In the genomic region with DNA sequence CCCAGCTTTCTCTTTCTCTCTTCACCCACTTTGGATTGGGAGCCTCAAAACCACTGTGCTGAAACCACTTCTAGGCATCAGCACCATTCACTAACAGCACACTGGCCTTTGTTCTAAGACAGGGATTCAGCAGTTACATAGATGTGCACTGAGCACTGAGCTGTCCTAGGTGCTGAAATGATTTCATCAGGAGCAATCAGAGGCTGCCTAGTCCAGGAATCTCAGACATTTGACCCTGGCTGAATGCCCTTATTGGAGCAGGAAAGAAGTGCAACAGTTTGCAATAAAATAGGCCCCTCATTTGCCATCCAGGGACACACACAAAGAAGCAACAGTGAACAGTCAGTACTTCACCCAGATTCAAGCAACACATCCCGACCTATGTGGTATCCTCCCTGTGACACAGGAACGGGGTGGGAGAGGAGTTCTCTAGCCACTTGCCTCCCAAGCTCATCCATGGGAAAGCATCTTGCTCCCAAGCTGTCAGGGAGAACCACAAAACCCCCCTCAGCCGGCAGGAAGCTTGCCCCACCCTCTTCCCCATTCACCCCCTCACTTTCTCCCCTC, we compare ENCODE assay signal across 1 cellular context.
A peak's percentile ranks its signal among the peaks of the same experiment; 100 is the strongest.
TF ChIP-seq lines count a peak whose summit lies in the region.

No MANE protein-coding gene starts in this region.

TF ChIP-seq in HepG2, 621 proteins besides CTCF, POLR2A, EP300 and RAD21 (continued from another document and continues in another):
- TF ChIP-seq, protein P1, sequence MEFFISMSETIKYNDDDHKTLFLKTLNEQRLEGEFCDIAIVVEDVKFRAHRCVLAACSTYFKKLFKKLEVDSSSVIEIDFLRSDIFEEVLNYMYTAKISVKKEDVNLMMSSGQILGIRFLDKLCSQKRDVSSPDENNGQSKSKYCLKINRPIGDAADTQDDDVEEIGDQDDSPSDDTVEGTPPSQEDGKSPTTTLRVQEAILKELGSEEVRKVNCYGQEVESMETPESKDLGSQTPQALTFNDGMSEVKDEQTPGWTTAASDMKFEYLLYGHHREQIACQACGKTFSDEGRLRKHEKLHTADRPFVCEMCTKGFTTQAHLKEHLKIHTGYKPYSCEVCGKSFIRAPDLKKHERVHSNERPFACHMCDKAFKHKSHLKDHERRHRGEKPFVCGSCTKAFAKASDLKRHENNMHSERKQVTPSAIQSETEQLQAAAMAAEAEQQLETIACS (CRISPR knock-in tag; IDR thresholded peaks at IDR 0.05) = no peak
- TF ChIP-seq, protein P2, sequence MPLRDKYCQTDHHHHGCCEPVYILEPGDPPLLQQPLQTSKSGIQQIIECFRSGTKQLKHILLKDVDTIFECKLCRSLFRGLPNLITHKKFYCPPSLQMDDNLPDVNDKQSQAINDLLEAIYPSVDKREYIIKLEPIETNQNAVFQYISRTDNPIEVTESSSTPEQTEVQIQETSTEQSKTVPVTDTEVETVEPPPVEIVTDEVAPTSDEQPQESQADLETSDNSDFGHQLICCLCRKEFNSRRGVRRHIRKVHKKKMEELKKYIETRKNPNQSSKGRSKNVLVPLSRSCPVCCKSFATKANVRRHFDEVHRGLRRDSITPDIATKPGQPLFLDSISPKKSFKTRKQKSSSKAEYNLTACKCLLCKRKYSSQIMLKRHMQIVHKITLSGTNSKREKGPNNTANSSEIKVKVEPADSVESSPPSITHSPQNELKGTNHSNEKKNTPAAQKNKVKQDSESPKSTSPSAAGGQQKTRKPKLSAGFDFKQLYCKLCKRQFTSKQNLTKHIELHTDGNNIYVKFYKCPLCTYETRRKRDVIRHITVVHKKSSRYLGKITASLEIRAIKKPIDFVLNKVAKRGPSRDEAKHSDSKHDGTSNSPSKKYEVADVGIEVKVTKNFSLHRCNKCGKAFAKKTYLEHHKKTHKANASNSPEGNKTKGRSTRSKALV (CRISPR knock-in tag; IDR thresholded peaks at IDR 0.05) = peak; percentile 92
- TF ChIP-seq U2AF2 (IDR thresholded peaks at IDR 0.05; ENCODE audit: low read depth, low read length) (no peak), ZFYVE20 (CRISPR knock-in tag; IDR thresholded peaks at IDR 0.05; ENCODE audit: borderline replicate concordance, low read depth) (peak; percentile 71; the same call in 1 of the 2 replicates), MYNN (CRISPR knock-in tag; IDR thresholded peaks at IDR 0.05; ENCODE audit: low read depth) (0 out of 2 replicates have a peak, but pooled peaks have one; percentile 84), KDM3A (CRISPR knock-in tag; IDR thresholded peaks at IDR 0.05; ENCODE audit: low read depth) (peak; percentile 62; the same call in 1 of the 2 replicates), ZKSCAN8 (CRISPR knock-in tag; IDR thresholded peaks at IDR 0.05; ENCODE audit: borderline replicate concordance) (peak; percentile 91), ZNF773 (CRISPR knock-in tag; IDR thresholded peaks at IDR 0.05; ENCODE audit: borderline replicate concordance) (peak; percentile 92), KLF12 (CRISPR knock-in tag; IDR thresholded peaks at IDR 0.05; ENCODE audit: borderline replicate concordance) (peak; percentile 72; the same call in 1 of the 2 replicates), ZNF629 (CRISPR knock-in tag; conservative IDR thresholded peaks at IDR 0.05) (0 out of 2 replicates have a peak, but pooled peaks have one; percentile 20), MBNL3 (CRISPR knock-in tag; conservative IDR thresholded peaks at IDR 0.05) (no peak), NAIF1 (CRISPR knock-in tag; IDR thresholded peaks at IDR 0.05; ENCODE audit: borderline replicate concordance) (no peak), ELF3 (CRISPR knock-in tag; IDR thresholded peaks at IDR 0.05) (peak; percentile 91), TEAD2 (CRISPR knock-in tag; IDR thresholded peaks at IDR 0.05) (peak; percentile 93), ZFY (CRISPR knock-in tag; IDR thresholded peaks at IDR 0.05) (peak; percentile 38), FOXA3 (CRISPR knock-in tag; IDR thresholded peaks at IDR 0.05) (peak; percentile 63), ZMYM4 (CRISPR knock-in tag; IDR thresholded peaks at IDR 0.05) (peak; percentile 70; the same call in 1 of the 2 replicates), ZNF20 (CRISPR knock-in tag; IDR thresholded peaks at IDR 0.05) (no peak), ZNF552 (CRISPR knock-in tag; IDR thresholded peaks at IDR 0.05; ENCODE audit: borderline replicate concordance) (no peak), CHCHD3 (CRISPR knock-in tag; IDR thresholded peaks at IDR 0.05) (0 out of 2 replicates have a peak, but pooled peaks have one; percentile 79), ZNF446 (CRISPR knock-in tag; IDR thresholded peaks at IDR 0.05) (peak; percentile 81; the same call in 1 of the 2 replicates), POLR2AphosphoS2 (IDR thresholded peaks at IDR 0.05; ENCODE audit: low read depth, low read length) (no peak), GLI4 (CRISPR knock-in tag; IDR thresholded peaks at IDR 0.05; ENCODE audit: borderline replicate concordance) (peak; percentile 86; the same call in 1 of the 2 replicates), ZNF331 (CRISPR knock-in tag; IDR thresholded peaks at IDR 0.05) (peak; percentile 99)
- TF ChIP-seq, protein P3, sequence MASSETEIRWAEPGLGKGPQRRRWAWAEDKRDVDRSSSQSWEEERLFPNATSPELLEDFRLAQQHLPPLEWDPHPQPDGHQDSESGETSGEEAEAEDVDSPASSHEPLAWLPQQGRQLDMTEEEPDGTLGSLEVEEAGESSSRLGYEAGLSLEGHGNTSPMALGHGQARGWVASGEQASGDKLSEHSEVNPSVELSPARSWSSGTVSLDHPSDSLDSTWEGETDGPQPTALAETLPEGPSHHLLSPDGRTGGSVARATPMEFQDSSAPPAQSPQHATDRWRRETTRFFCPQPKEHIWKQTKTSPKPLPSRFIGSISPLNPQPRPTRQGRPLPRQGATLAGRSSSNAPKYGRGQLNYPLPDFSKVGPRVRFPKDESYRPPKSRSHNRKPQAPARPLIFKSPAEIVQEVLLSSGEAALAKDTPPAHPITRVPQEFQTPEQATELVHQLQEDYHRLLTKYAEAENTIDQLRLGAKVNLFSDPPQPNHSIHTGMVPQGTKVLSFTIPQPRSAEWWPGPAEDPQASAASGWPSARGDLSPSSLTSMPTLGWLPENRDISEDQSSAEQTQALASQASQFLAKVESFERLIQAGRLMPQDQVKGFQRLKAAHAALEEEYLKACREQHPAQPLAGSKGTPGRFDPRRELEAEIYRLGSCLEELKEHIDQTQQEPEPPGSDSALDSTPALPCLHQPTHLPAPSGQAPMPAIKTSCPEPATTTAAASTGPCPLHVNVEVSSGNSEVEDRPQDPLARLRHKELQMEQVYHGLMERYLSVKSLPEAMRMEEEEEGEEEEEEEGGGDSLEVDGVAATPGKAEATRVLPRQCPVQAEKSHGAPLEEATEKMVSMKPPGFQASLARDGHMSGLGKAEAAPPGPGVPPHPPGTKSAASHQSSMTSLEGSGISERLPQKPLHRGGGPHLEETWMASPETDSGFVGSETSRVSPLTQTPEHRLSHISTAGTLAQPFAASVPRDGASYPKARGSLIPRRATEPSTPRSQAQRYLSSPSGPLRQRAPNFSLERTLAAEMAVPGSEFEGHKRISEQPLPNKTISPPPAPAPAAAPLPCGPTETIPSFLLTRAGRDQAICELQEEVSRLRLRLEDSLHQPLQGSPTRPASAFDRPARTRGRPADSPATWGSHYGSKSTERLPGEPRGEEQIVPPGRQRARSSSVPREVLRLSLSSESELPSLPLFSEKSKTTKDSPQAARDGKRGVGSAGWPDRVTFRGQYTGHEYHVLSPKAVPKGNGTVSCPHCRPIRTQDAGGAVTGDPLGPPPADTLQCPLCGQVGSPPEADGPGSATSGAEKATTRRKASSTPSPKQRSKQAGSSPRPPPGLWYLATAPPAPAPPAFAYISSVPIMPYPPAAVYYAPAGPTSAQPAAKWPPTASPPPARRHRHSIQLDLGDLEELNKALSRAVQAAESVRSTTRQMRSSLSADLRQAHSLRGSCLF (CRISPR knock-in tag; IDR thresholded peaks at IDR 0.05; ENCODE audit: borderline replicate concordance) = peak; percentile 97
- TF ChIP-seq, protein P4, sequence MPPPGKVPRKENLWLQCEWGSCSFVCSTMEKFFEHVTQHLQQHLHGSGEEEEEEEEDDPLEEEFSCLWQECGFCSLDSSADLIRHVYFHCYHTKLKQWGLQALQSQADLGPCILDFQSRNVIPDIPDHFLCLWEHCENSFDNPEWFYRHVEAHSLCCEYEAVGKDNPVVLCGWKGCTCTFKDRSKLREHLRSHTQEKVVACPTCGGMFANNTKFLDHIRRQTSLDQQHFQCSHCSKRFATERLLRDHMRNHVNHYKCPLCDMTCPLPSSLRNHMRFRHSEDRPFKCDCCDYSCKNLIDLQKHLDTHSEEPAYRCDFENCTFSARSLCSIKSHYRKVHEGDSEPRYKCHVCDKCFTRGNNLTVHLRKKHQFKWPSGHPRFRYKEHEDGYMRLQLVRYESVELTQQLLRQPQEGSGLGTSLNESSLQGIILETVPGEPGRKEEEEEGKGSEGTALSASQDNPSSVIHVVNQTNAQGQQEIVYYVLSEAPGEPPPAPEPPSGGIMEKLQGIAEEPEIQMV (CRISPR knock-in tag; IDR thresholded peaks at IDR 0.05; ENCODE audit: low read depth) = peak; percentile 30; the same call in 1 of the 2 replicates
- TF ChIP-seq, protein P5, sequence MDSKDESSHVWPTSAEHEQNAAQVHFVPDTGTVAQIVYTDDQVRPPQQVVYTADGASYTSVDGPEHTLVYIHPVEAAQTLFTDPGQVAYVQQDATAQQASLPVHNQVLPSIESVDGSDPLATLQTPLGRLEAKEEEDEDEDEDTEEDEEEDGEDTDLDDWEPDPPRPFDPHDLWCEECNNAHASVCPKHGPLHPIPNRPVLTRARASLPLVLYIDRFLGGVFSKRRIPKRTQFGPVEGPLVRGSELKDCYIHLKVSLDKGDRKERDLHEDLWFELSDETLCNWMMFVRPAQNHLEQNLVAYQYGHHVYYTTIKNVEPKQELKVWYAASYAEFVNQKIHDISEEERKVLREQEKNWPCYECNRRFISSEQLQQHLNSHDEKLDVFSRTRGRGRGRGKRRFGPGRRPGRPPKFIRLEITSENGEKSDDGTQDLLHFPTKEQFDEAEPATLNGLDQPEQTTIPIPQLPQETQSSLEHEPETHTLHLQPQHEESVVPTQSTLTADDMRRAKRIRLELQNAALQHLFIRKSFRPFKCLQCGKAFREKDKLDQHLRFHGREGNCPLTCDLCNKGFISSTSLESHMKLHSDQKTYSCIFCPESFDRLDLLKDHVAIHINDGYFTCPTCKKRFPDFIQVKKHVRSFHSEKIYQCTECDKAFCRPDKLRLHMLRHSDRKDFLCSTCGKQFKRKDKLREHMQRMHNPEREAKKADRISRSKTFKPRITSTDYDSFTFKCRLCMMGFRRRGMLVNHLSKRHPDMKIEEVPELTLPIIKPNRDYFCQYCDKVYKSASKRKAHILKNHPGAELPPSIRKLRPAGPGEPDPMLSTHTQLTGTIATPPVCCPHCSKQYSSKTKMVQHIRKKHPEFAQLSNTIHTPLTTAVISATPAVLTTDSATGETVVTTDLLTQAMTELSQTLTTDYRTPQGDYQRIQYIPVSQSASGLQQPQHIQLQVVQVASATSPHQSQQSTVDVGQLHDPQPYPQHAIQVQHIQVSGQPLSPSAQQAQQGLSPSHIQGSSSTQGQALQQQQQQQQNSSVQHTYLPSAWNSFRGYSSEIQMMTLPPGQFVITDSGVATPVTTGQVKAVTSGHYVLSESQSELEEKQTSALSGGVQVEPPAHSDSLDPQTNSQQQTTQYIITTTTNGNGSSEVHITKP (CRISPR knock-in tag; IDR thresholded peaks at IDR 0.05; ENCODE audit: low read depth) = peak; percentile 73; the same call in 1 of the 2 replicates
- TF ChIP-seq, protein P6, sequence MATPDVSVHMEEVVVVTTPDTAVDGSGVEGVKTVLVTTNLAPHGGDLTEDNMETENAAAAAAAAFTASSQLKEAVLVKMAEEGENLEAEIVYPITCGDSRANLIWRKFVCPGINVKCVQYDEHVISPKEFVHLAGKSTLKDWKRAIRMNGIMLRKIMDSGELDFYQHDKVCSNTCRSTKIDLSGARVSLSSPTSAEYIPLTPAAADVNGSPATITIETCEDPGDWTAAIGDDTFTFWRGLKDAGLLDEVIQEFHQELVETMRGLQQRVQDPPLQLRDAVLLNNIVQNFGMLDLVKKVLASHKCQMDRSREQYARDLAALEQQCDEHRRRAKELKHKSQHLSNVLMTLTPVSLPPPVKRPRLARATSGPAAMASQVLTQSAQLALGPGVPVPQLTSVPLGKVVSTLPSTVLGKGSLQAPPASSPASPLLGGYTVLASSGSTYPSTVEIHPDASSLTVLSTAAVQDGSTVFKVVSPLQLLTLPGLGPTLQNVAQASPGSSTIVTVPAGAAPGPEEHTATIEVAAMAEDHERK (CRISPR knock-in tag; IDR thresholded peaks at IDR 0.05; ENCODE audit: low read depth) = 0 out of 2 replicates have a peak, but pooled peaks have one; percentile 28
- TF ChIP-seq, protein P7, sequence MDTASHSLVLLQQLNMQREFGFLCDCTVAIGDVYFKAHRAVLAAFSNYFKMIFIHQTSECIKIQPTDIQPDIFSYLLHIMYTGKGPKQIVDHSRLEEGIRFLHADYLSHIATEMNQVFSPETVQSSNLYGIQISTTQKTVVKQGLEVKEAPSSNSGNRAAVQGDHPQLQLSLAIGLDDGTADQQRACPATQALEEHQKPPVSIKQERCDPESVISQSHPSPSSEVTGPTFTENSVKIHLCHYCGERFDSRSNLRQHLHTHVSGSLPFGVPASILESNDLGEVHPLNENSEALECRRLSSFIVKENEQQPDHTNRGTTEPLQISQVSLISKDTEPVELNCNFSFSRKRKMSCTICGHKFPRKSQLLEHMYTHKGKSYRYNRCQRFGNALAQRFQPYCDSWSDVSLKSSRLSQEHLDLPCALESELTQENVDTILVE (CRISPR knock-in tag; IDR thresholded peaks at IDR 0.05) = peak; percentile 97
- TF ChIP-seq, protein P8, sequence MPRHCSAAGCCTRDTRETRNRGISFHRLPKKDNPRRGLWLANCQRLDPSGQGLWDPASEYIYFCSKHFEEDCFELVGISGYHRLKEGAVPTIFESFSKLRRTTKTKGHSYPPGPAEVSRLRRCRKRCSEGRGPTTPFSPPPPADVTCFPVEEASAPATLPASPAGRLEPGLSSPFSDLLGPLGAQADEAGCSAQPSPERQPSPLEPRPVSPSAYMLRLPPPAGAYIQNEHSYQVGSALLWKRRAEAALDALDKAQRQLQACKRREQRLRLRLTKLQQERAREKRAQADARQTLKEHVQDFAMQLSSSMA (CRISPR knock-in tag; IDR thresholded peaks at IDR 0.05) = no peak
- TF ChIP-seq, protein P9, sequence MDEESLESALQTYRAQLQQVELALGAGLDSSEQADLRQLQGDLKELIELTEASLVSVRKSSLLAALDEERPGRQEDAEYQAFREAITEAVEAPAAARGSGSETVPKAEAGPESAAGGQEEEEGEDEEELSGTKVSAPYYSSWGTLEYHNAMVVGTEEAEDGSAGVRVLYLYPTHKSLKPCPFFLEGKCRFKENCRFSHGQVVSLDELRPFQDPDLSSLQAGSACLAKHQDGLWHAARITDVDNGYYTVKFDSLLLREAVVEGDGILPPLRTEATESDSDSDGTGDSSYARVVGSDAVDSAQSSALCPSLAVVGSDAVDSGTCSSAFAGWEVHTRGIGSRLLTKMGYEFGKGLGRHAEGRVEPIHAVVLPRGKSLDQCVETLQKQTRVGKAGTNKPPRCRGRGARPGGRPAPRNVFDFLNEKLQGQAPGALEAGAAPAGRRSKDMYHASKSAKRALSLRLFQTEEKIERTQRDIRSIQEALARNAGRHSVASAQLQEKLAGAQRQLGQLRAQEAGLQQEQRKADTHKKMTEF (CRISPR knock-in tag; IDR thresholded peaks at IDR 0.05) = peak; percentile 49; the same call in 1 of the 2 replicates
- TF ChIP-seq, protein P10, sequence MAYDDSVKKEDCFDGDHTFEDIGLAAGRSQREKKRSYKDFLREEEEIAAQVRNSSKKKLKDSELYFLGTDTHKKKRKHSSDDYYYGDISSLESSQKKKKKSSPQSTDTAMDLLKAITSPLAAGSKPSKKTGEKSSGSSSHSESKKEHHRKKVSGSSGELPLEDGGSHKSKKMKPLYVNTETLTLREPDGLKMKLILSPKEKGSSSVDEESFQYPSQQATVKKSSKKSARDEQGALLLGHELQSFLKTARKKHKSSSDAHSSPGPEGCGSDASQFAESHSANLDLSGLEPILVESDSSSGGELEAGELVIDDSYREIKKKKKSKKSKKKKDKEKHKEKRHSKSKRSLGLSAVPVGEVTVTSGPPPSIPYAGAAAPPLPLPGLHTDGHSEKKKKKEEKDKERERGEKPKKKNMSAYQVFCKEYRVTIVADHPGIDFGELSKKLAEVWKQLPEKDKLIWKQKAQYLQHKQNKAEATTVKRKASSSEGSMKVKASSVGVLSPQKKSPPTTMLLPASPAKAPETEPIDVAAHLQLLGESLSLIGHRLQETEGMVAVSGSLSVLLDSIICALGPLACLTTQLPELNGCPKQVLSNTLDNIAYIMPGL (CRISPR knock-in tag; IDR thresholded peaks at IDR 0.05; ENCODE audit: borderline replicate concordance in 1 of 2, low read depth in 1 of 2) = 0 out of 4 replicates have a peak, but pooled peaks of 1 of the 2 experiments have one; percentile 46
